In genomic region chr5:166379515-166379914, GRCh38 we compare ENCODE assay signal across 23 cellular contexts.
"Had no signal": no experiment of that assay in that cellular context is flagged by ENCODE, and none has a peak within 500 bp of the region (broad histone marks: within the 10 kb centered on the region; RNA-seq: fewer than 3 reads in every experiment).

No MANE protein-coding gene starts in this region.

- FAIRE-seq: urothelium cell line had no signal

- H3K9me3 ChIP-seq: thoracic aorta, thyroid gland, upper lobe of right lung, uterus, vagina had no signal

- H3K27me3 ChIP-seq: stomach, suprapubic skin, thyroid gland, tibial artery, tibial nerve, transverse colon, upper lobe of left lung, upper lobe of right lung, uterus, vagina had no signal

- H3K27ac ChIP-seq: stomach, suprapubic skin, thoracic aorta, thyroid gland, tibial artery, tibial nerve, transverse colon, upper lobe of left lung, upper lobe of right lung, uterus, vagina had no signal

- H3K4me3 ChIP-seq: stomach, suprapubic skin, thoracic aorta, thyroid gland, tibial artery, tibial nerve, transverse colon, upper lobe of left lung, upper lobe of right lung, uterus, vagina had no signal

- DNase-seq: stimulated activated CD4-positive, alpha-beta T cell treated with anti-CD3 and anti-CD28 coated beads, Interleukin-2, amount 100 ng/mL, for 48 hours; stimulated activated CD4-positive, alpha-beta T cell treated with anti-CD3 and anti-CD28 coated beads, Interleukin-4, amount 100 ng/mL, for 1 hour; stimulated activated CD4-positive, alpha-beta T cell treated with anti-CD3 and anti-CD28 coated beads, Interleukin-4, amount 100 ng/mL, for 24 hours; stimulated activated CD4-positive, alpha-beta T cell treated with anti-CD3 and anti-CD28 coated beads, Interleukin-4, amount 100 ng/mL, for 4 hours; stimulated activated CD8-positive, alpha-beta memory T cell treated with anti-CD3 and anti-CD28 coated beads, Interleukin-4, amount 100 ng/mL, for 48 hours; stimulated activated naive B cell treated with anti-CD40 and anti-IgM and Interleukin-4, amounts not matched to agents 10 μg/mL and 1 μg/mL and 100 μg/mL, for 72 hours; stimulated activated naive CD4-positive, alpha-beta T cell; stimulated activated naive CD4-positive, alpha-beta T cell treated with Interleukin-2 at 50 U/mL for 16 hours; stimulated activated naive CD8-positive, alpha-beta T cell treated with anti-CD3 and anti-CD28 coated beads, Interleukin-15, amount 100 ng/mL, for 72 hours; stimulated activated naive CD8-positive, alpha-beta T cell treated with anti-CD3 and anti-CD28 coated beads, Interleukin-15, Interleukin-2, amounts not matched to agents 100 U/mL and 50 U/mL, for 24 hours; stomach; thyroid gland; tibial artery; transverse colon; trophoblast cell; upper lobe of right lung; uterus had no signal

- H3K36me3 ChIP-seq: stomach, suprapubic skin, thoracic aorta, thyroid gland, tibial artery, tibial nerve, transverse colon, upper lobe of left lung, upper lobe of right lung, uterus, vagina had no signal

- H3K4me1 ChIP-seq: stomach, suprapubic skin, thyroid gland, tibial artery, tibial nerve, transverse colon, upper lobe of left lung, upper lobe of right lung, uterus, vagina had no signal
